11 cellular contexts compared by ENCODE assay signal in genomic region chr18:42187611-42188378, GRCh38.
DNase-seq lines count a peak whose midpoint lies in the region; ATAC-seq, FAIRE-seq and TF ChIP-seq lines count a peak whose summit lies in the region.
"Had no signal": no experiment of that assay in that cellular context is flagged by ENCODE, and none has a peak within 500 bp of the region (broad histone marks: within the 10 kb centered on the region; RNA-seq: fewer than 3 reads in every experiment).

No MANE protein-coding gene starts in this region.

- no peak overlapping the region for H3K27ac Mint-ChIP-seq in activated CD4-positive, alpha-beta memory T cell treated with anti-CD3 and anti-CD28 coated beads, Interleukin-2, amount 10 ng/mL, durations not matched to agents 7 days and 5 days

- in situ Hi-C loops in G401 (cut with HindIII; ENCODE audit: low sequenced_read_pairs): no loop called here

- no peaks in the 10 kb centered on the region for H3K4me1 Mint-ChIP-seq in activated CD4-positive, alpha-beta memory T cell treated with anti-CD3 and anti-CD28 coated beads, Interleukin-2, amount 10 ng/mL, durations not matched to agents 7 days and 5 days

- H3K4me3 Mint-ChIP-seq in activated CD4-positive, alpha-beta memory T cell treated with anti-CD3 and anti-CD28 coated beads, Interleukin-2, amount 10 ng/mL, durations not matched to agents 7 days and 5 days: no peak overlapping the region
- H3K4me3 Mint-ChIP-seq: brain had no signal

- peaks cover 2% of the 10 kb centered on the region for H3K9me3 Mint-ChIP-seq in activated CD4-positive, alpha-beta memory T cell treated with anti-CD3 and anti-CD28 coated beads, Interleukin-2, amount 10 ng/mL, durations not matched to agents 7 days and 5 days

- no peaks in the 10 kb centered on the region for H3K27me3 Mint-ChIP-seq in activated CD4-positive, alpha-beta memory T cell treated with anti-CD3 and anti-CD28 coated beads, Interleukin-2, amount 10 ng/mL, durations not matched to agents 7 days and 5 days

- H3K36me3 Mint-ChIP-seq in activated CD4-positive, alpha-beta memory T cell treated with anti-CD3 and anti-CD28 coated beads, Interleukin-2, amount 10 ng/mL, durations not matched to agents 7 days and 5 days (ENCODE audit: low read depth): no peaks in the 10 kb centered on the region
- H3K36me3 Mint-ChIP-seq: brain had no signal

- TF ChIP-seq POLR2A in GM12891 (IDR thresholded peaks at IDR 0.05; ENCODE audit: low read depth, low read length): no peak

- POLR2A ChIA-PET in activated CD4-positive, alpha-beta memory T cell treated with anti-CD3 and anti-CD28 coated beads, Interleukin-2, amount 10 ng/mL, durations not matched to agents 7 days and 5 days (lab: Charles Lee): no interaction called here

- no peak for FAIRE-seq in GM12891 (lab: Jason Lieb, UNC)

- CTCF ChIA-PET in activated CD4-positive, alpha-beta memory T cell treated with anti-CD3 and anti-CD28 coated beads, Interleukin-2, amount 10 ng/mL, durations not matched to agents 7 days and 5 days (lab: Charles Lee): no interaction called here

- peak; percentile 92 for DNase-seq in G401 (ENCODE audit: low spot score)
- peak; percentile 87 for DNase-seq in NCI-H82 (lab: John Stamatoyannopoulos, UW)
- no peak for DNase-seq in GM12891 (ENCODE audit: insufficient read length, low spot score)
- no peak for DNase-seq in activated CD4-positive, alpha-beta memory T cell treated with anti-CD3 and anti-CD28 coated beads, Interleukin-2, amount 10 ng/mL, durations not matched to agents 7 days and 5 days
- DNase-seq in KG1 (lab: John Stamatoyannopoulos, UW): no peak
- DNase-seq in NCI-H2107 treated with DMSO at 0.1 percent for 48 hours (lab: John Stamatoyannopoulos, UW; ENCODE audit: unreplicated experiment): no peak
- DNase-seq: left ventricle myocardium inferior, SW 1271 had no signal

- peak; percentile 35 for ATAC-seq in GM19468 (IDR thresholded peaks at IDR 0.05; ENCODE audit: extremely low read depth, unreplicated experiment)
- peak; percentile 58 for ATAC-seq in HG03025 (IDR thresholded peaks at IDR 0.05; ENCODE audit: low FRiP score, unreplicated experiment)

TF ChIP-seq in GM12891, 5 proteins besides CTCF, POLR2A, EP300 and RAD21:
- TF ChIP-seq TAF1 (IDR thresholded peaks at IDR 0.05; ENCODE audit: low read depth, low read length) (no peak), POLR2AphosphoS5 (IDR thresholded peaks at IDR 0.05; ENCODE audit: low read depth, low read length) (no peak), PAX5 (IDR thresholded peaks at IDR 0.05; ENCODE audit: insufficient read depth, low read length, severe bottlenecking) (no peak), SPI1 (IDR thresholded peaks at IDR 0.05; ENCODE audit: low read depth, low read length) (no peak), POU2F2 (IDR thresholded peaks at IDR 0.05; ENCODE audit: low read depth, low read length) (no peak)
TF ChIP-seq in GM12891: peak in this region for 0.

Comparison
In these comparisons a context has a peak if more than half of its experiments do, and no peak if none do; other contexts are left out.
1. DNase-seq: peak in G401 (single experiment) and NCI-H82 (single experiment); none in GM12891 (single experiment), activated CD4-positive, alpha-beta memory T cell treated with anti-CD3 and anti-CD28 coated beads, Interleukin-2, amount 10 ng/mL, durations not matched to agents 7 days and 5 days (single experiment), KG1 (single experiment) and NCI-H2107 treated with DMSO at 0.1 percent for 48 hours (single experiment).